Comparison of ENCODE assay signal across 18 cellular contexts in genomic region chr21:43588957-43589356, GRCh38.
"Had no signal": no experiment of that assay in that cellular context is flagged by ENCODE, and none has a peak within 500 bp of the region (broad histone marks: within the 10 kb centered on the region; RNA-seq: fewer than 3 reads in every experiment).

No MANE protein-coding gene starts in this region.

- H3K4me3 ChIP-seq: gastrocnemius medialis, heart right ventricle, psoas muscle, suprapubic skin, upper lobe of right lung had no signal

- H3K9me3 ChIP-seq: gastrocnemius medialis, heart right ventricle, psoas muscle, suprapubic skin, upper lobe of right lung had no signal

- H3K27ac ChIP-seq: gastrocnemius medialis, heart right ventricle, psoas muscle, suprapubic skin, upper lobe of right lung had no signal

- H3K36me3 ChIP-seq: gastrocnemius medialis, heart right ventricle, suprapubic skin, upper lobe of right lung had no signal

- FAIRE-seq: keratinocyte had no signal

- ATAC-seq: activated T-cell treated with anti-CD3 and anti-CD28 coated beads, Interleukin-2, amount 50 U/mL, for 72 hours; gastrocnemius medialis; heart right ventricle; natural killer cell treated with Interleukin-12 subunit alpha and Interleukin-12 subunit beta and Interleukin-15 and Interleukin-18, amount 100 ng/mL, for 72 hours; psoas muscle; sciatic nerve; stimulated activated naive CD8-positive, alpha-beta T cell treated with anti-CD3 and anti-CD28 coated beads, Interleukin-15, Interleukin-2, amounts not matched to agents 100 U/mL and 50 U/mL, for 24 hours; upper lobe of right lung had no signal

- H3K27me3 ChIP-seq: gastrocnemius medialis, heart right ventricle, suprapubic skin, upper lobe of right lung had no signal

- DNase-seq: activated CD4-positive, alpha-beta memory T cell treated with anti-CD3 and anti-CD28 coated beads for 36 hours; activated CD4-positive, alpha-beta T cell treated with anti-CD3 and anti-CD28 coated beads for 1 hour; activated CD8-positive, alpha-beta memory T cell treated with anti-CD3 and anti-CD28 coated beads, Interleukin-2, amount 50 U/mL, for 4 hours; activated gamma-delta T cell treated with Interleukin-2 at 50 U/mL for 16 hours; activated naive CD8-positive, alpha-beta T cell treated with anti-CD3 and anti-CD28 coated beads for 36 hours; activated T-cell treated with anti-CD3 and anti-CD28 coated beads, Interleukin-2, amount 50 U/mL, for 72 hours; gastrocnemius medialis; heart right ventricle; nucleus accumbens; psoas muscle; stimulated activated CD4-positive, alpha-beta T cell treated with anti-CD3 and anti-CD28 coated beads, Interleukin-4, amount 100 ng/mL, for 1 hour; stimulated activated CD8-positive, alpha-beta memory T cell treated with anti-CD3 and anti-CD28 coated beads, Interleukin-4, amount 100 ng/mL, for 48 hours; stimulated activated naive CD8-positive, alpha-beta T cell treated with anti-CD3 and anti-CD28 coated beads, Interleukin-15, Interleukin-2, amounts not matched to agents 100 U/mL and 50 U/mL, for 24 hours; upper lobe of right lung had no signal
